In genomic region chr17:51128089-51128488, GRCh38 we compare ENCODE assay signal across 1 cellular context.
TF ChIP-seq lines count a peak whose summit lies in the region.

No MANE protein-coding gene starts in this region.

TF ChIP-seq in WTC11, 78 proteins besides CTCF, POLR2A, EP300 and RAD21 (continued from another document):
- TF ChIP-seq USF2 (CRISPR knock-in tag; IDR thresholded peaks at IDR 0.05) = no peak
- TF ChIP-seq PRRX2 (CRISPR knock-in tag; IDR thresholded peaks at IDR 0.05) = no peak
- TF ChIP-seq GABPB1 (CRISPR knock-in tag; IDR thresholded peaks at IDR 0.05) = no peak
- no peak for TF ChIP-seq ZSCAN18 (CRISPR knock-in tag; IDR thresholded peaks at IDR 0.05)
- TF ChIP-seq TEAD1 (CRISPR knock-in tag; IDR thresholded peaks at IDR 0.05) = no peak
- no peak for TF ChIP-seq ZNF138 (CRISPR knock-in tag; conservative IDR thresholded peaks at IDR 0.05)
TF ChIP-seq in WTC11: peak in this region for 0.
